Comparison of ENCODE assay signal across 8 cellular contexts in the genomic region with DNA sequence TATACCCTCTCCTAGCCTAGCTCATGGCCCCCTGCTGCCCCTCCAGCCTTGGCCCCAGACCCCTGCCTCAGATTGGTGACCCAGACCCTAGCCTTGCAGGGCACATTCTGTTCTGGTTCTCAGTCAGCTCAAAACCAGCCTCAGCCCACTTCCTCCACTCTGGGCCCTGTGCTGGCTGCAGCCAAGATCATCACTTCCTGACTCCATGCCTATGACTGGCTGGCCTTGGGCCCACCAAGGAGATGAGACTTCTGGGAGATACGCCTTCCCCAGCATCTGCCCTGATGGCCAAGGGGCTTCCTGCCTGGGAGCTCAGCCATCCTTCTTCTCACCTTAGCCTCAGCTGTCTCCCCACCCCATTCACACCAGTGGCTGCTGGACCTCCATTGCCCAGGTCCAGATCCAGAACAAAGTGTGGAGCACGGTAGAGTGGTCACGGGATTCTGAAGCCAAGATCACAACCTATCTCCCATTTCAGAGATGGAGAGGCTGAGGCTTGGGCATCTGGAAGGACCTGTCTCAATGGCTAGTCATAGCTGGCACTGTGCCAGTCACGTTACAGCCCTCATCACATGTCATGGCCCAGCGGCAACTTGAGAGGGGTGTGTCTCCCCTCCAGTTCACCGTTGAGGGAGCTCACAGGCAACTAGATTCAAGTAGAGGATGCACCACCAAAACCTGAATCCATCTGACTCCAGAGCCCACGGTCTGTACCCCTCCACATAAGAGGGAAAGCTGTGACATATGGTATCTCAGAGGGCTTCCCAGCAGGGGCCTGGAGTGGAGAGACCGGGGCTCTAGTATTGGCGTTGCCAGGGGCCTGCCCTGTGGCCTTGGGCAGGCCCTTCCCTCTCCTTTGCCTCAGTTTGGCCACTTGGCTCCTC. TPM values are rescaled to one million over a fixed set of nuclear protein-coding genes. Genes with fewer than 3 reads are reported as not detected.
A peak's percentile ranks its signal among the peaks of the same experiment; 100 is the strongest.
DNase-seq lines count a peak whose midpoint lies in the region; ATAC-seq, FAIRE-seq and TF ChIP-seq lines count a peak whose summit lies in the region.

No MANE protein-coding gene starts in this region.

- H3K79me2 ChIP-seq in SK-N-SH (ENCODE audit: insufficient read depth) (no peaks in the 10 kb centered on the region), fibroblast of lung (ENCODE audit: control insufficient read depth, insufficient read depth, low read length) (no peaks in the 10 kb centered on the region)

- no peaks in the 10 kb centered on the region for H3K9me2 ChIP-seq in SK-N-SH

- WGBS in SK-N-SH (ENCODE audit: low lambda C conversion rate) = 97% methylated on average over 5 of the region's 9 CpGs
- 65 to 70% (median 65%) methylated on average over 9 of the region's 9 CpGs for WGBS in small intestine, 3 donors

- peak overlapping the region; percentile 77 for H3K27ac ChIP-seq in AG04450 (ENCODE audit: low read depth, low read length)
- no peak overlapping the region for H3K27ac ChIP-seq in SK-N-SH (ENCODE audit: low read depth in 2 of 2, low read length in 1 of 2)
- peak overlapping the region; percentile 50 for H3K27ac ChIP-seq in fibroblast of lung (ENCODE audit: insufficient read depth, low read length)
- H3K27ac ChIP-seq in small intestine (ENCODE audit: low read depth in 1 of 2, low read length in 1 of 2) = peak overlapping the region in 1 of 2 donors; percentile 79

- no peak for TF ChIP-seq RAD21 in SK-N-SH (IDR thresholded peaks at IDR 0.05; ENCODE audit: low read length)

- H3K4me3 ChIP-seq in AG04450 (ENCODE audit: low read depth, low read length) (no peak overlapping the region), SK-N-SH (ENCODE audit: low read depth in 2 of 2, low read length in 1 of 2) (no peak overlapping the region; a peak in 1 of 4 replicates), fibroblast of lung (replicated peaks in 1 of 4; ENCODE audit: control extremely low read depth in 1 of 4, insufficient read depth in 1 of 4, low read depth in 3 of 4, low read length in 4 of 4) (no peak overlapping the region), small intestine (ENCODE audit: low read depth in 1 of 2, low read length in 2 of 2) (no peak overlapping the region)

- CTCF ChIA-PET in AG04450 (lab: Charles Lee) = interaction anchor here (0.7 to 2.9 kb wide), 6 partner anchors 25 to 68 kb away, joined by 3 to 7 read pairs (median 4); partner anchors contain the start of gene GDPD5
- CTCF ChIA-PET in SK-N-SH (lab: Yijun Ruan, JAX) = interaction anchor here (1.0 to 1.9 kb wide), 6 partner anchors 11 to 71 kb away, joined by 3 to 5 read pairs (median 4); no protein-coding TSS in a partner anchor

- DNase-seq in AG04450 (ENCODE audit: low read depth, low spot score) = no peak
- DNase-seq in H4 (ENCODE audit: low spot score) = peak; percentile 36
- no peak for DNase-seq in SK-N-SH
- DNase-seq in fibroblast of lung (ENCODE audit: low read depth in 2 of 2) = peak; percentile 41 to 47
- peak; percentile 50 for DNase-seq in small intestine
- DNase-seq in NK-92 treated with Interleukin-12 subunit alpha and Interleukin-12 subunit beta, amount 100 ng/mL, for 24 hours (lab: John Stamatoyannopoulos, UW) = no peak

- H3K4me2 ChIP-seq in SK-N-SH (no peak overlapping the region), fibroblast of lung (ENCODE audit: extremely low read depth, insufficient read depth, low read length) (peak overlapping the region; percentile 62)

- POLR2A ChIA-PET in AG04450 (lab: Yijun Ruan, JAX) (interaction anchor here (0.8 kb wide), 1 partner anchor 11 kb away, joined by 3 read pairs; no protein-coding TSS in a partner anchor), SK-N-SH (lab: Yijun Ruan, JAX) (no interaction called here)

- H2AFZ ChIP-seq in SK-N-SH (ENCODE audit: low read depth) (no peak overlapping the region; the same call in 1 of the 2 replicates), fibroblast of lung (ENCODE audit: low read length) (peak overlapping the region; percentile 37)

- H3K36me3 ChIP-seq in SK-N-SH (replicated peaks in 1 of 2; ENCODE audit: control insufficient read depth in 1 of 2, insufficient read depth in 2 of 2, low read length in 1 of 2) (no peaks in the 10 kb centered on the region), fibroblast of lung (ENCODE audit: control insufficient read depth, insufficient read depth, low read length) (no peaks in the 10 kb centered on the region), small intestine (ENCODE audit: control insufficient read depth in 2 of 2, insufficient read depth in 2 of 2, low read length in 2 of 2) (no peaks in the 10 kb centered on the region)

- ATAC-seq in HG02840 (IDR thresholded peaks at IDR 0.05; ENCODE audit: low FRiP score, unreplicated experiment) = no peak
- ATAC-seq in GM18498 (IDR thresholded peaks at IDR 0.05; ENCODE audit: unreplicated experiment) = no peak

- no peak for TF ChIP-seq EP300 in SK-N-SH (IDR thresholded peaks at IDR 0.05; ENCODE audit: borderline replicate concordance in 1 of 2, low read depth in 1 of 2, low read length in 1 of 2)

- no peak for FAIRE-seq in small intestine (lab: Jason Lieb, UNC)

- H3K4me1 ChIP-seq in SK-N-SH (ENCODE audit: control insufficient read depth in 1 of 2, insufficient read depth in 2 of 2, low read depth in 1 of 2, low read length in 1 of 2) = peaks cover 14 to 26% of the 10 kb centered on the region in 2 experiments; a peak in 3 of 4 replicates
- peaks cover 15% of the 10 kb centered on the region for H3K4me1 ChIP-seq in fibroblast of lung (ENCODE audit: control insufficient read depth, extremely low read depth, insufficient read depth, low read length)
- H3K4me1 ChIP-seq in small intestine (ENCODE audit: control insufficient read depth in 2 of 2, insufficient read depth in 1 of 2, low read depth in 1 of 2, low read length in 1 of 2) = no peaks in the 10 kb centered on the region

- H3K9ac ChIP-seq in SK-N-SH (no peak overlapping the region), fibroblast of lung (ENCODE audit: insufficient read depth, low read length) (no peak overlapping the region)

- H3K27me3 ChIP-seq in AG04450 (ENCODE audit: control insufficient read depth, insufficient read depth, low read length) = no peaks in the 10 kb centered on the region
- no peaks in the 10 kb centered on the region for H3K27me3 ChIP-seq in SK-N-SH (ENCODE audit: insufficient read depth)
- H3K27me3 ChIP-seq in fibroblast of lung (ENCODE audit: control insufficient read depth, insufficient read depth, low read length) = no peaks in the 10 kb centered on the region
- no peaks in the 10 kb centered on the region for H3K27me3 ChIP-seq in small intestine (ENCODE audit: control insufficient read depth in 2 of 2, insufficient read depth in 2 of 2, low read length in 2 of 2)

- H4K20me1 ChIP-seq in SK-N-SH (ENCODE audit: insufficient read depth) = no peaks in the 10 kb centered on the region
- H4K20me1 ChIP-seq in fibroblast of lung (ENCODE audit: control insufficient read depth, extremely low read depth, insufficient read depth, low read length) = no peaks in the 10 kb centered on the region

- H3K9me3 ChIP-seq in AG04450 (ENCODE audit: control insufficient read depth, insufficient read depth, low read length) (no peaks in the 10 kb centered on the region), SK-N-SH (no peaks in the 10 kb centered on the region), fibroblast of lung (ENCODE audit: control insufficient read depth, insufficient read depth, low read depth, low read length) (no peaks in the 10 kb centered on the region), small intestine (ENCODE audit: control insufficient read depth, low read depth) (no peaks in the 10 kb centered on the region)

- TF ChIP-seq CTCF in AG04450 (IDR thresholded peaks at IDR 0.05; ENCODE audit: low read depth, low read length) (no peak), SK-N-SH (IDR thresholded peaks at IDR 0.05) (no peak), fibroblast of lung (conservative IDR thresholded peaks at IDR 0.05 in 1 of 2, IDR thresholded peaks at IDR 0.05 in 1 of 2; ENCODE audit: low read depth in 1 of 2, low read length in 2 of 2) (no peak)

- H3F3A ChIP-seq in SK-N-SH (replicated peaks; ENCODE audit: insufficient read depth) = no peaks in the 10 kb centered on the region

TF ChIP-seq in SK-N-SH, 30 proteins besides CTCF, POLR2A, EP300 and RAD21:
- no peak for TF ChIP-seq TAF1 (IDR thresholded peaks at IDR 0.05; ENCODE audit: borderline replicate concordance, low read depth, low read length)
- TF ChIP-seq JUND (IDR thresholded peaks at IDR 0.05) = no peak
- TF ChIP-seq NFIC (IDR thresholded peaks at IDR 0.05; ENCODE audit: borderline replicate concordance) = peak; percentile 60

RNA-seq across cellular contexts. Expression of gene KLHL35, which starts 43.0 kb away (rescaled TPM):
- polyA plus RNA-seq in AG04450 (2011; rRNA removed) (0.81 and 1.0 TPM in 2 replicates), SK-N-SH (2012; rRNA removed) (1.7 and 2.0 TPM in 2 replicates), fibroblast of lung (0.42 and 0.66 TPM in 2 replicates), small intestine (under 1 TPM in 1 of 3 donors, not detected in 2; 0.81 TPM)
- polyA minus RNA-seq in AG04450 (2011; rRNA and poly(A)+ RNA removed) = 1.0 and 1.1 TPM in 2 replicates
- total RNA-seq in H4 (2014; rRNA removed; shearing (Covaris generic)) = not detected in 2 replicates
- 0.75 and 1.3 TPM in 2 replicates for polyA plus RNA-seq in SK-N-SH (2012; cell fraction: cytosol; rRNA removed)
- 3.9 and 4.9 TPM in 2 replicates for polyA plus RNA-seq in SK-N-SH (2012; cell fraction: nucleus; rRNA removed)
- total RNA-seq in fibroblast of lung = 1.3 and 1.8 TPM in 2 replicates
- polyA plus RNA-seq in fibroblast of lung (2012) = 1.0 and 1.5 TPM in 2 replicates
- polyA minus RNA-seq in fibroblast of lung (ENCODE audit: low replicate concordance) = 0.20 and 2.1 TPM in 2 replicates

RNA-seq across cellular contexts. Expression of gene GDPD5, which starts 49.7 kb away (rescaled TPM):
- 1.4 and 1.9 TPM in 2 replicates for polyA plus RNA-seq in AG04450 (2011; rRNA removed)
- 3.3 and 4.4 TPM in 2 replicates for polyA minus RNA-seq in AG04450 (2011; rRNA and poly(A)+ RNA removed)
- total RNA-seq in H4 (2014; rRNA removed; shearing (Covaris generic)) = 6.8 and 8.0 TPM in 2 replicates
- polyA plus RNA-seq in SK-N-SH (2012; rRNA removed) = 1.6 and 2.2 TPM in 2 replicates
- polyA plus RNA-seq in SK-N-SH (2012; cell fraction: cytosol; rRNA removed) = 0.55 and 0.97 TPM in 2 replicates
- polyA plus RNA-seq in SK-N-SH (2012; cell fraction: nucleus; rRNA removed) = 5.5 and 7.6 TPM in 2 replicates
- total RNA-seq in fibroblast of lung = 2.5 and 3.3 TPM in 2 replicates
- polyA plus RNA-seq in fibroblast of lung = 2.0 and 3.1 TPM in 2 replicates
- polyA plus RNA-seq in fibroblast of lung (2012) = 4.1 and 5.3 TPM in 2 replicates
- polyA minus RNA-seq in fibroblast of lung (ENCODE audit: low replicate concordance) = 18.1 and 21.0 TPM in 2 replicates
- polyA plus RNA-seq in small intestine = 1 to 10 TPM; 1.1 to 9.2 (median 3.0) TPM

Comparison
In these comparisons a context has a peak if more than half of its experiments do, and no peak if none do; other contexts are left out.
1. DNase-seq: peak in H4 (single experiment), fibroblast of lung (2 of 2) and small intestine (single experiment); none in AG04450 (single experiment), SK-N-SH (single experiment) and NK-92 treated with Interleukin-12 subunit alpha and Interleukin-12 subunit beta, amount 100 ng/mL, for 24 hours (single experiment).
2. H3K27ac ChIP-seq: peak in AG04450 (single experiment) and fibroblast of lung (single experiment); none in SK-N-SH (0 of 2).